ENCODE assay signal across 8 cellular contexts in the genomic region with DNA sequence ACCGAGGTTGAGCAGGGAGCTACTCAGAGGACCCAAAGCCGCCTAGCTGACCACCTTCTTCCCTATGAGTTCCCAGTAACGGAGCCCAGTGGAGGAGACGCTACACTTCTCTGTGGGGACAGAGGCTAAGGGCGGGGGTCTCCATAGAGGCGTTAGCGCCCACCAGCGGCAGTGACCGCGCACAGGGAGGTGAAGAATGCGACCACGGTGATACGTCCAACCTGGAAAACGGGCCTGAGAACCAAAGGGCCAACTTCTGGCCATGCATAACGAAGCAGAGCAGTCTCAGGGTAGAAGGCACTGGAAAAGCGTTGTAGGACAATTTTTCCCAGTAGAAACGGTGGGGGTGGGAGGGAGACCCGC. TPM values are rescaled to one million over a fixed set of nuclear protein-coding genes. Genes with fewer than 3 reads are reported as not detected.
A peak's percentile ranks its signal among the peaks of the same experiment; 100 is the strongest.
DNase-seq lines count a peak whose midpoint lies in the region; ATAC-seq and TF ChIP-seq lines count a peak whose summit lies in the region.

No MANE protein-coding gene starts in this region.

- H3K4me3 Mint-ChIP-seq in activated B cell treated with CpG ODN at 0.5 μM for 24 hours, result peak overlapping the region; percentile 98

- CTCF ChIA-PET in AG04449 (lab: Yijun Ruan, JAX), result interaction anchor here (0.6 to 4.2 kb wide), 26 partner anchors 8 to 217 kb away, joined by 3 to 60 read pairs (median 5); partner anchors contain the start of gene AGT
- CTCF ChIA-PET in activated B cell treated with CpG ODN at 0.5 μM for 24 hours (lab: Charles Lee), result interaction anchor here (1.0 kb wide), 1 partner anchor 569 kb away, joined by 3 read pairs; no protein-coding TSS in a partner anchor

- H3K4me3 ChIP-seq in AG04449 (ENCODE audit: low read depth, low read length) (peak overlapping the region; percentile 97), iPS-18a (ENCODE audit: low read length) (peak overlapping the region; percentile 85), subcutaneous abdominal adipose tissue (ENCODE audit: low read depth in 1 of 5, low read length in 5 of 5) (peak overlapping the region; percentile 79 to 99 (median 96))

- peaks cover 12% of the 10 kb centered on the region for H3K27me3 Mint-ChIP-seq in activated B cell treated with CpG ODN at 0.5 μM for 24 hours

- H3K9me3 ChIP-seq in iPS-18a (ENCODE audit: control insufficient read depth, low read depth, low read length), result no peaks in the 10 kb centered on the region
- H3K9me3 ChIP-seq in subcutaneous abdominal adipose tissue (ENCODE audit: control insufficient read depth in 5 of 5, low read length in 5 of 5), result no peaks in the 10 kb centered on the region

- intact Hi-C loops in activated B cell treated with CpG ODN at 0.5 μM for 24 hours (cut with micrococcal nuclease), result loop anchor here (1.0 to 5.0 kb wide), 11 partner anchors 227 to 1083 kb away; partner anchors contain the start of genes ABCB10, ARV1, C1orf198 and EGLN1

- H3K36me3 Mint-ChIP-seq in activated B cell treated with CpG ODN at 0.5 μM for 24 hours (ENCODE audit: low read depth), result peaks cover 22% of the 10 kb centered on the region

- DNase-seq in AG04449 (ENCODE audit: low read depth, low spot score), result no peak
- DNase-seq in activated B cell treated with CpG ODN at 0.5 μM for 24 hours, result no peak
- DNase-seq in HK-2 (ENCODE audit: unreplicated experiment), result no peak
- no peak for DNase-seq in NCI-H2196 treated with DMSO at 0.1 percent for 48 hours (lab: John Stamatoyannopoulos, UW; ENCODE audit: unreplicated experiment)
- DNase-seq in NCI-H510A (lab: John Stamatoyannopoulos, UW), result no peak

- peak overlapping the region; percentile 51 for H3K27ac Mint-ChIP-seq in activated B cell treated with CpG ODN at 0.5 μM for 24 hours

- H3K4me1 Mint-ChIP-seq in activated B cell treated with CpG ODN at 0.5 μM for 24 hours, result peaks cover 45% of the 10 kb centered on the region

- H3K4me1 ChIP-seq in iPS-18a (ENCODE audit: control insufficient read depth, low read depth, low read length) (peaks cover 11% of the 10 kb centered on the region), subcutaneous abdominal adipose tissue (ENCODE audit: control insufficient read depth in 5 of 5, insufficient read depth in 5 of 5, low read length in 5 of 5) (peaks cover 10 to 30% (median 28%) of the 10 kb centered on the region in 5 donors)

- no peaks in the 10 kb centered on the region for H3K36me3 ChIP-seq in iPS-18a (ENCODE audit: control insufficient read depth, low read depth, low read length)
- peaks cover 0 to 10% (median 6%) of the 10 kb centered on the region in 5 donors for H3K36me3 ChIP-seq in subcutaneous abdominal adipose tissue (ENCODE audit: control insufficient read depth in 5 of 5, insufficient read depth in 5 of 5, low read length in 5 of 5)

- H3K27ac ChIP-seq in iPS-18a (ENCODE audit: low read length) (no peak overlapping the region), subcutaneous abdominal adipose tissue (ENCODE audit: low read depth, low read length) (no peak overlapping the region)

- ATAC-seq in GM21529 (IDR thresholded peaks at IDR 0.05; ENCODE audit: unreplicated experiment) (peak; percentile 8), activated B cell treated with CpG ODN at 0.5 μM for 24 hours (ENCODE audit: low read depth) (no peak)

- H3K27me3 ChIP-seq in iPS-18a (ENCODE audit: control insufficient read depth, insufficient read depth, low read length), result no peaks in the 10 kb centered on the region
- peaks cover under 1 to 12% (median 5%) of the 10 kb centered on the region in 5 donors for H3K27me3 ChIP-seq in subcutaneous abdominal adipose tissue (ENCODE audit: control insufficient read depth in 5 of 5, insufficient read depth in 4 of 5, low read length in 5 of 5)

- no peaks in the 10 kb centered on the region for H3K9me3 Mint-ChIP-seq in activated B cell treated with CpG ODN at 0.5 μM for 24 hours

- TF ChIP-seq CTCF in AG04449 (IDR thresholded peaks at IDR 0.05; ENCODE audit: insufficient read depth, low read length, missing control alignments), result no peak
- no peak for TF ChIP-seq CTCF in activated B cell treated with CpG ODN at 0.5 μM for 24 hours (IDR thresholded peaks at IDR 0.05)

- H3K9ac ChIP-seq in iPS-18a (ENCODE audit: low read length) (peak overlapping the region; percentile 29), subcutaneous abdominal adipose tissue (ENCODE audit: low read length in 5 of 5) (peak overlapping the region in 1 of 5 donors; percentile 57)

- POLR2A ChIA-PET in AG04449 (lab: Yijun Ruan, JAX) (no interaction called here), activated B cell treated with CpG ODN at 0.5 μM for 24 hours (lab: Charles Lee) (interaction anchor here (0.7 kb wide), 1 partner anchor 397 kb away, joined by 3 read pairs; no protein-coding TSS in a partner anchor)

RNA-seq across cellular contexts. Expression of gene COG2, which starts 0.4 kb away (rescaled TPM):
- 38.5 and 39.0 TPM in 2 replicates for total RNA-seq in activated B cell treated with CpG ODN at 0.5 μM for 24 hours
